In the genomic region with DNA sequence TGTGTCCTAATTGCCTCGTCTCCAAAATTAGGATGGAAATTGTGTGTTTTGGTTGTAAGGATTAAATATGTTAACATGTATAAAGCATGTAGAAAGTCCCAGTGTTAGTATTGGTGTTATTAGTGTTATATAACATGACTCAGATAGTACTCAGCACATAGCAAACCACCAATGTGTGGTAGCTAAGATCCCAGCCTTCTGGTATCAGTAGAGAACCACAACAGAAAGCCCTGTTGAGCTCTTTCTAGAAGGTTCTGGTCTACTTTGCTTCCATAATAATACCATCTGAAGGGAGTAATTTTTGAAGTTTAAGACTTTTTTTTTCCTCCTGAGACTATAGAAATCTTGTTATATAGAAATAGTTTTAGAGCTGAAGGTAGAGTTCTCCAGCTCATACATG, we compare ENCODE assay signal across 1 cellular context.
TF ChIP-seq lines count a peak whose summit lies in the region.

No MANE protein-coding gene starts in this region.

TF ChIP-seq in SK-N-SH treated with all-trans-retinoic acid at 6 μM for 48 hours, 23 proteins besides CTCF, POLR2A, EP300 and RAD21 (continued from another document):
- no peak for TF ChIP-seq CSRNP3 (CRISPR knock-in tag; IDR thresholded peaks at IDR 0.05)
- TF ChIP-seq ZNF8 (CRISPR knock-in tag; IDR thresholded peaks at IDR 0.05), result no peak
- TF ChIP-seq ZC3H10 (CRISPR knock-in tag; IDR thresholded peaks at IDR 0.05), result no peak
- TF ChIP-seq ZFP30 (CRISPR knock-in tag; IDR thresholded peaks at IDR 0.05), result no peak
- no peak for TF ChIP-seq ISL1 (CRISPR knock-in tag; IDR thresholded peaks at IDR 0.05)
